In the genomic region with DNA sequence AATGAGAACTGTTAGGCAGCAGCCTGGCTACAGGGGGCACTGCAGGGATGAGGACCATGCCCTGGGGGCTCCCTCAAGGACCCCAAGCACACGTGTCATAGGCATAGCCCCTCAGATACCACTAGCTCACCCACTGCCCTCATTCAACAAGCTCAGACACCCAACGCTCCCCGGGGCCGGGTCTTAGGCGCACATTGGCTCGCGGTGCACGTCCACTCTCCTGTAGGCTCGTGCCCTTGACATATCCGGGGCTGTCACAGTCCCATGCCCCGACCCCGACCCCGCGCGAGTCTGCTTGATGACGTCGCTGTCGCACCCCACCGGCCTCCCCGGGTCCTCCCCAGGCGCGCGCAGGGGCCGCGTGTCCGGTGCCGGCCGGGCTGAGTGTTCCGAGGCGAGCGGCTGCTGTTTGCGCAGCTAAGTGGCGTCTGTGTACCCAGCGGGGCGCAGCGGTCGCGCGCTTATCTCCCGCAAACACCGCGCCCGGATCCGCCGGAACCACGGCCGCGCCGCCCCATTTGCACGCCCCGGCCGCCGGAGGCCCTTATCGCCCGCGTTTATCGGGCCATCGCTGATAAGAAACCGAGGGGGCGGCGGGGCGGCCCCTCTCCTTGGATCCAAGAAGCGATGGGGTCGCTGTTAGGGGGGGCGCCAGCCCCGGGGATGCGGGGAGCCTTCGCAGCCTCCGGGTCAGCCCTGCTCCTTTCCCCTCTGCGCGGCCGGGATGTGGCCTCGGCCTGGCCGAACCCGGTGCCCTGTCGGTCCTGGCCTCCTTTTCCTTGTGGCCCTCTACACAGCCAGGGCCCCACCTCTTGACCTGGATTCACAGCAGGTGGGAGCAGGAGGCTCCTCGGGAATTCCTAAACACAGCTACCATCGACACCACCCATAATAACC, we compare ENCODE assay signal across 8 cellular contexts. TPM values are rescaled to one million over a fixed set of nuclear protein-coding genes. Genes with fewer than 3 reads are reported as not detected.
A peak's percentile ranks its signal among the peaks of the same experiment; 100 is the strongest.
DNase-seq lines count a peak whose midpoint lies in the region; ATAC-seq and TF ChIP-seq lines count a peak whose summit lies in the region.

No MANE protein-coding gene starts in this region.

- H3K9me3 Mint-ChIP-seq in glutamatergic neuron (ENCODE audit: unreplicated experiment), result peaks cover 11% of the 10 kb centered on the region

- peak; percentile 17 for TF ChIP-seq CTCF in GM06990 (IDR thresholded peaks at IDR 0.05; ENCODE audit: insufficient read depth, low read length, poor library complexity, severe bottlenecking)
- peak; percentile 30 for TF ChIP-seq CTCF in glutamatergic neuron (IDR thresholded peaks at IDR 0.05; ENCODE audit: partially characterized antibody, unreplicated experiment)

- H3K9ac ChIP-seq in rectal smooth muscle tissue (ENCODE audit: low read length), result no peak overlapping the region

- ATAC-seq in GM21360 (IDR thresholded peaks at IDR 0.05; ENCODE audit: unreplicated experiment), result no peak

- no peaks in the 10 kb centered on the region for H3K4me1 ChIP-seq in rectal smooth muscle tissue (ENCODE audit: control insufficient read depth, insufficient read depth, low read length)

- no peaks in the 10 kb centered on the region for H3K36me3 Mint-ChIP-seq in glutamatergic neuron (ENCODE audit: unreplicated experiment)

- H3K36me3 ChIP-seq in GM06990 (ENCODE audit: control insufficient read depth, insufficient read depth, low read length), result no peaks in the 10 kb centered on the region
- H3K36me3 ChIP-seq in rectal smooth muscle tissue (ENCODE audit: control insufficient read depth, insufficient read depth, low read length), result no peaks in the 10 kb centered on the region

- peak overlapping the region; percentile 55 for H3K4me3 Mint-ChIP-seq in glutamatergic neuron (ENCODE audit: unreplicated experiment)

- peaks cover 15% of the 10 kb centered on the region for H3K4me1 Mint-ChIP-seq in glutamatergic neuron (ENCODE audit: low read depth, unreplicated experiment)

- peaks cover 6% of the 10 kb centered on the region for H3K27me3 Mint-ChIP-seq in glutamatergic neuron (ENCODE audit: unreplicated experiment)

- H3K27me3 ChIP-seq in GM06990 (replicated peaks; ENCODE audit: control insufficient read depth, insufficient read depth, low read length), result peaks cover 6% of the 10 kb centered on the region
- peaks cover 27% of the 10 kb centered on the region for H3K27me3 ChIP-seq in rectal smooth muscle tissue (ENCODE audit: control insufficient read depth, insufficient read depth, low read length)

- DNase-seq in GM06990 (ENCODE audit: extremely low read depth, insufficient read length) (no peak), SK-N-DZ (ENCODE audit: low spot score) (peak; percentile 70), glutamatergic neuron (peak; percentile 41), NCI-H1436 treated with DMSO at 0.1 percent for 48 hours (lab: John Stamatoyannopoulos, UW) (no peak), NCI-H2029 treated with DMSO at 0.1 percent for 48 hours (lab: John Stamatoyannopoulos, UW) (no peak)
- no peak for DNase-seq in NK-92 treated with Interleukin-12 subunit alpha and Interleukin-12 subunit beta, amount 100 ng/mL, for 24 hours (lab: John Stamatoyannopoulos, UW)

- no peak overlapping the region for H3K27ac ChIP-seq in rectal smooth muscle tissue (ENCODE audit: low read depth, low read length)

- H3K4me3 ChIP-seq in GM06990 (replicated peaks; ENCODE audit: low read depth, low read length), result no peak overlapping the region
- H3K4me3 ChIP-seq in rectal smooth muscle tissue (ENCODE audit: low read length), result peak overlapping the region; percentile 44

- H3K27ac Mint-ChIP-seq in glutamatergic neuron (ENCODE audit: unreplicated experiment), result no peak overlapping the region

RNA-seq across cellular contexts. Expression of a gene that starts 20.7 kb away (rescaled TPM):
- 2.3 and 2.6 TPM in 2 replicates for polyA plus RNA-seq in SK-N-DZ (2014; cell fraction: cytosol; rRNA removed)
- polyA plus RNA-seq in SK-N-DZ (2014; cell fraction: nucleus; rRNA removed), result 1.2 and 3.4 TPM in 2 replicates
- total RNA-seq in glutamatergic neuron (ENCODE audit: unreplicated experiment), result 0.49 TPM

RNA-seq across cellular contexts. Expression of a gene that starts 30.0 kb away (rescaled TPM):
- 5.0 and 5.9 TPM in 2 replicates for polyA plus RNA-seq in SK-N-DZ (2014; cell fraction: cytosol; rRNA removed)
- 0.73 and 2.0 TPM in 2 replicates for polyA plus RNA-seq in SK-N-DZ (2014; cell fraction: nucleus; rRNA removed)
- not detected for total RNA-seq in glutamatergic neuron (ENCODE audit: unreplicated experiment)

RNA-seq across cellular contexts. Expression of a gene that starts 31.0 kb away (rescaled TPM):
- 83.1 and 84.0 TPM in 2 replicates for polyA plus RNA-seq in SK-N-DZ (2014; cell fraction: cytosol; rRNA removed)
- polyA plus RNA-seq in SK-N-DZ (2014; cell fraction: nucleus; rRNA removed), result 57.5 and 57.8 TPM in 2 replicates
- total RNA-seq in glutamatergic neuron (ENCODE audit: unreplicated experiment), result 22.6 TPM

RNA-seq across cellular contexts. Expression of a gene that starts 41.5 kb away (rescaled TPM):
- 99.5 and 123 TPM in 2 replicates for polyA plus RNA-seq in SK-N-DZ (2014; cell fraction: cytosol; rRNA removed)
- polyA plus RNA-seq in SK-N-DZ (2014; cell fraction: nucleus; rRNA removed), result 54.4 and 69.0 TPM in 2 replicates
- not detected for total RNA-seq in glutamatergic neuron (ENCODE audit: unreplicated experiment)

Comparison
In these comparisons a context has a peak if more than half of its experiments do, and no peak if none do; other contexts are left out.
1. DNase-seq: peak in SK-N-DZ (single experiment) and glutamatergic neuron (single experiment); none in GM06990 (single experiment), NCI-H1436 treated with DMSO at 0.1 percent for 48 hours (single experiment), NK-92 treated with Interleukin-12 subunit alpha and Interleukin-12 subunit beta, amount 100 ng/mL, for 24 hours (single experiment) and NCI-H2029 treated with DMSO at 0.1 percent for 48 hours (single experiment).